In the genomic region with DNA sequence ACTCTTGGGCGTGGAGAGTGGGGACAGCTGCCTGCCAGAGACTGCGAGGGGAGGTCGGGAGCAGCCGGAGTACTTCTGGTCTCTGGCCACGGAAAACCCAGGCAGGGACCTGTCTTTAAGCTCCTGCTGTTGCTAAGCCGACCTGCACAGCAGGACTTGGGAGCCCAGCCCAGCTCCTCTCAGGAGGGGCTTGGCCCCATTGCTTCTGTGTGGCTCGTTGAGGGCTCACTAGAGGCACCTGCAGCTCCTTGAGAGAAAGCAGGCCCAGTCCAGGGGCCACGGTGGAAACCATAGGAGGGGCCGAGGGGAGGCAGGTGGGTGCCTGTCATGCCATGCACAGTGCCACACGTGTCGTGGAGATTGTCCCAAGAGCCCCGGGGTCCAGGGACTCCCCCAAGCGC, we compare ENCODE assay signal across 26 cellular contexts. TPM values are rescaled to one million over a fixed set of nuclear protein-coding genes. Genes with fewer than 3 reads are reported as not detected.
A peak's percentile ranks its signal among the peaks of the same experiment; 100 is the strongest.
DNase-seq lines count a peak whose midpoint lies in the region; ATAC-seq, FAIRE-seq and TF ChIP-seq lines count a peak whose summit lies in the region.
"Had no signal": no experiment of that assay in that cellular context is flagged by ENCODE, and none has a peak within 500 bp of the region (broad histone marks: within the 10 kb centered on the region; RNA-seq: fewer than 3 reads in every experiment).

No MANE protein-coding gene starts in this region.

- no peak overlapping the region for H2AFZ ChIP-seq in HepG2 (ENCODE audit: low read length)

- no peak overlapping the region for H3K4me2 ChIP-seq in HepG2 (ENCODE audit: low read depth, low read length)

- TF ChIP-seq CTCF in right lobe of liver (IDR thresholded peaks at IDR 0.05) (no peak), HepG2 (CRISPR knock-in tag; IDR thresholded peaks at IDR 0.05) (no peak), WERI-Rb-1 (IDR thresholded peaks at IDR 0.05; ENCODE audit: low read depth, low read length) (no peak), mucosa of descending colon (IDR thresholded peaks at IDR 0.05) (no peak)

- TF ChIP-seq EP300 in HepG2 (IDR thresholded peaks at IDR 0.05; ENCODE audit: low read depth in 2 of 2, low read length in 2 of 2) = no peak
- no peak for TF ChIP-seq EP300 in HepG2 (CRISPR knock-in tag; IDR thresholded peaks at IDR 0.05; ENCODE audit: borderline replicate concordance)

- no peaks in the 10 kb centered on the region for H3K27me3 ChIP-seq in right lobe of liver
- H3K27me3 ChIP-seq in HepG2 (ENCODE audit: control insufficient read depth in 1 of 2, insufficient read depth in 2 of 2, low read length in 2 of 2) = peaks cover 3 to 26% of the 10 kb centered on the region in 2 experiments; a peak in 4 of 5 replicates
- H3K27me3 ChIP-seq in WERI-Rb-1 (ENCODE audit: insufficient read depth, low read depth, severe bottlenecking) = no peaks in the 10 kb centered on the region
- H3K27me3 ChIP-seq: body of pancreas, tibial nerve had no signal

- no peak for ATAC-seq in right lobe of liver
- ATAC-seq in HepG2 = no peak
- ATAC-seq in mucosa of descending colon = no peak
- ATAC-seq: activated CD4-positive, CD25-positive, alpha-beta regulatory T cell treated with anti-CD3 and anti-CD28 coated beads, Interleukin-2, amount 50 U/mL, for 24 hours; body of pancreas; T-cell had no signal

- WGBS in right lobe of liver (ENCODE audit: insufficient coverage, low coverage, low lambda C conversion rate, missing lambda C conversion rate) = 100% methylated on average over 2 of the region's 13 CpGs
- 43% methylated on average over 6 of the region's 13 CpGs for WGBS in HepG2 (ENCODE audit: low lambda C conversion rate)

- no peaks in the 10 kb centered on the region for H4K20me1 ChIP-seq in HepG2 (ENCODE audit: insufficient read depth, low read length)

- H3K79me2 ChIP-seq in HepG2 (ENCODE audit: insufficient read depth, low read length) = no peaks in the 10 kb centered on the region

- H3K27ac ChIP-seq in right lobe of liver (no peak overlapping the region), HepG2 (ENCODE audit: extremely low read length, insufficient read depth, low read length) (no peak overlapping the region), WERI-Rb-1 (0 out of 2 replicates have a peak overlapping the region, but pooled peaks have one; percentile 16)
- H3K27ac ChIP-seq: body of pancreas, SJCRH30, tibial nerve had no signal

- CTCF ChIA-PET in HepG2 (lab: Yijun Ruan, JAX; ENCODE audit: low intra/inter-chr PET ratio, low total read pairs) = no interaction called here

- POLR2A ChIA-PET in HepG2 (lab: Yijun Ruan, JAX) = interaction anchor here (3.1 kb wide), 1 partner anchor 14 kb away, joined by 16 read pairs; the partner anchor contains the start of gene BBLN

- BruUV-seq in HepG2 (replicated peaks; lab: Mats Ljungman, UMichigan) = no TSS peak

- intact Hi-C loops in right lobe of liver (cut with DNase I) = no loop called here
- intact Hi-C loops in HepG2 (cut with micrococcal nuclease; ENCODE audit: unreplicated experiment) = no loop called here
- intact Hi-C loops in mucosa of descending colon (cut with DNase I, micrococcal nuclease) = no loop called here

- no peaks in the 10 kb centered on the region for H3K9me3 ChIP-seq in right lobe of liver
- H3K9me3 ChIP-seq in HepG2 (ENCODE audit: low read length) = no peaks in the 10 kb centered on the region
- H3K9me3 ChIP-seq in WERI-Rb-1 (ENCODE audit: severe bottlenecking) = no peaks in the 10 kb centered on the region
- no peaks in the 10 kb centered on the region for H3K9me3 ChIP-seq in mucosa of descending colon
- H3K9me3 ChIP-seq: body of pancreas, SJCRH30, tibial nerve had no signal

- H3K4me3 ChIP-seq in right lobe of liver (no peak overlapping the region), HepG2 (replicated peaks in 1 of 3; ENCODE audit: insufficient read depth in 1 of 3, low read depth in 2 of 3, low read length in 3 of 3) (no peak overlapping the region), WERI-Rb-1 (ENCODE audit: low read depth, low read length) (no peak overlapping the region), mucosa of descending colon (no peak overlapping the region)
- H3K4me3 ChIP-seq: body of pancreas, SJCRH30, tibial nerve had no signal

- FAIRE-seq in HepG2 (lab: Jason Lieb, UNC) = no peak
- FAIRE-seq in RCC 7860 (lab: Jason Lieb, UNC) = no peak
- FAIRE-seq: D721Med, small intestine had no signal

- TF ChIP-seq RAD21 in HepG2 (CRISPR knock-in tag; IDR thresholded peaks at IDR 0.05) = no peak

- peak in 2 of 3 donors; percentile 21 to 53 for DNase-seq in right lobe of liver
- DNase-seq in HepG2 (ENCODE audit: low spot score) = no peak
- peak; percentile 81 for DNase-seq in WERI-Rb-1
- peak in 2 of 3 donors; percentile 28 to 51 for DNase-seq in mucosa of descending colon
- no peak for DNase-seq in COLO668 (lab: John Stamatoyannopoulos, UW; ENCODE audit: unreplicated experiment)
- DNase-seq in hepatic stellate cell (ENCODE audit: low spot score) = no peak
- no peak for DNase-seq in cerebellum (ENCODE audit: low spot score)
- no peak for DNase-seq in RCC 7860 (ENCODE audit: low spot score)
- DNase-seq: ACHN; activated CD4-positive, alpha-beta T cell treated with anti-CD3 and anti-CD28 coated beads, Interleukin-2, amount 50 U/mL, for 48 hours; activated naive CD4-positive, alpha-beta T cell treated with Interleukin-2 at 50 U/mL for 16 hours; body of pancreas; C1 segment of cervical spinal cord; effector CD4-positive, alpha-beta T cell; Karpas-422; NCI-H1436; NCI-H446; nucleus accumbens; SJCRH30; small intestine; stimulated activated CD4-positive, alpha-beta T cell treated with anti-CD3 and anti-CD28 coated beads, Interleukin-1b, Interleukin-23, amount 100 ng/mL, for 48 hours; stimulated activated CD8-positive, alpha-beta memory T cell treated with anti-CD3 and anti-CD28 coated beads, Interleukin-4, amount 100 ng/mL, for 48 hours; T-cell had no signal

- H3K4me1 ChIP-seq in right lobe of liver (peaks cover 0 to 18% (median 8%) of the 10 kb centered on the region in 4 donors), HepG2 (ENCODE audit: insufficient read depth, low read length) (peaks cover 68% of the 10 kb centered on the region), mucosa of descending colon (ENCODE audit: low read depth) (peaks cover 27% of the 10 kb centered on the region)
- H3K4me1 ChIP-seq: SJCRH30 had no signal

- in situ Hi-C loops in HepG2 (cut with HindIII; ENCODE audit: extremely low pct_ligation_motif_present, low pct_unique_long_range_greater_than_20kb) = no loop called here

- H3K36me3 ChIP-seq in right lobe of liver (no peaks in the 10 kb centered on the region), HepG2 (replicated peaks in 1 of 2; ENCODE audit: control insufficient read depth in 1 of 2, insufficient read depth in 2 of 2, low read length in 2 of 2) (no peaks in the 10 kb centered on the region), WERI-Rb-1 (no peaks in the 10 kb centered on the region), mucosa of descending colon (ENCODE audit: low read depth) (no peaks in the 10 kb centered on the region)
- H3K36me3 ChIP-seq: SJCRH30, tibial nerve had no signal

- H3K9ac ChIP-seq in HepG2 (ENCODE audit: insufficient read depth, low read depth, low read length) = no peak overlapping the region

- TF ChIP-seq POLR2A in right lobe of liver (IDR thresholded peaks at IDR 0.05) (no peak), HepG2 (IDR thresholded peaks at IDR 0.05; ENCODE audit: insufficient read depth in 1 of 2, low read depth in 2 of 2, low read length in 2 of 2) (no peak)

RNA-seq across cellular contexts. Expression of gene LCN2, which starts 3.3 kb away (rescaled TPM):
- 10 to 100 TPM in 4 of 6 experiments, 1 to 10 TPM in 2; 2.7 to 81.8 (median 18.1) TPM for total RNA-seq in right lobe of liver
- total RNA-seq in HepG2 (2016; rRNA removed; fragmentation: Illumina TruSeq; extraction: Trizol) = 0.34 and 0.38 TPM in 2 replicates
- total RNA-seq in HepG2 (2016; cell fraction: cytosol; rRNA removed; fragmentation: Illumina TruSeq; extraction: Trizol; ENCODE audit: low read depth) = 0.40 TPM in 1 of 2 replicates, not detected in the other
- 0.24 TPM in 1 of 2 replicates, not detected in the other for total RNA-seq in HepG2 (2016; cell fraction: insoluble cytoplasmic fraction; rRNA removed; fragmentation: Illumina TruSeq; extraction: Trizol)
- 0.34 and 0.38 TPM in 2 replicates for total RNA-seq in HepG2 (2016; cell fraction: membrane; rRNA removed; fragmentation: Illumina TruSeq; extraction: Trizol)
- total RNA-seq in HepG2 (2016; cell fraction: nucleus; rRNA removed; fragmentation: Illumina TruSeq; extraction: Trizol) = not detected in 2 replicates
- 1.4 and 2.3 TPM in 2 replicates for polyA plus RNA-seq in HepG2 (2011; rRNA removed)
- polyA plus RNA-seq in HepG2 (2011; cell fraction: cytosol; rRNA removed) = 0.93 and 2.4 TPM in 2 replicates
- 4.4 and 6.2 TPM in 2 replicates for polyA plus RNA-seq in HepG2 (2011; cell fraction: nucleus; rRNA removed)
- polyA plus RNA-seq in HepG2 (2012) = 1.5 and 1.7 TPM in 2 replicates
- polyA plus RNA-seq in HepG2 (2016; cell fraction: cytosol; fragmentation: Illumina TruSeq; extraction: Trizol; ENCODE audit: low read depth) = 0.69 and 0.92 TPM in 2 replicates
- 0.71 and 0.76 TPM in 2 replicates for polyA plus RNA-seq in HepG2 (2016; cell fraction: insoluble cytoplasmic fraction; fragmentation: Illumina TruSeq; extraction: Trizol; ENCODE audit: low read depth)
- 0.49 and 0.63 TPM in 2 replicates for polyA plus RNA-seq in HepG2 (2016; cell fraction: membrane; fragmentation: Illumina TruSeq; extraction: Trizol; ENCODE audit: low read depth)
- 1.7 and 3.0 TPM in 2 replicates for polyA plus RNA-seq in HepG2 (2016; cell fraction: nucleus; fragmentation: Illumina TruSeq; extraction: Trizol; ENCODE audit: insufficient read depth, low read depth)
- polyA minus RNA-seq in HepG2 (2011; rRNA and poly(A)+ RNA removed; ENCODE audit: low replicate concordance) = 0.44 and 0.52 TPM in 2 replicates
- polyA minus RNA-seq in HepG2 (2011; cell fraction: cytosol; rRNA and poly(A)+ RNA removed) = 0.99 TPM in 1 of 2 replicates, not detected in the other
- polyA minus RNA-seq in HepG2 (2011; cell fraction: nucleus; rRNA and poly(A)+ RNA removed) = not detected in 2 replicates
- 100 to 1,000 TPM in 1 of 3 donors, 10 to 100 TPM in 2; 16.8 to 456 (median 20.5) TPM for total RNA-seq in mucosa of descending colon
- total RNA-seq in cerebellum = not detected
- total RNA-seq: SJCRH30, T-cell, tibial nerve had no signal

RNA-seq across cellular contexts. Expression of gene BBLN, which starts 14.1 kb away (rescaled TPM):
- total RNA-seq in right lobe of liver (100 to 1,000 TPM in 2 of 6 experiments, 10 to 100 TPM in 4; 13.5 to 192 (median 17.7) TPM), HepG2 (2016; rRNA removed; fragmentation: Illumina TruSeq; extraction: Trizol) (22.2 and 33.1 TPM in 2 replicates), mucosa of descending colon (10 to 100 TPM; 33.7 to 46.8 (median 37.6) TPM), cerebellum (24.9 TPM)
- 146 and 177 TPM in 2 replicates for total RNA-seq in HepG2 (2016; cell fraction: cytosol; rRNA removed; fragmentation: Illumina TruSeq; extraction: Trizol; ENCODE audit: low read depth)
- total RNA-seq in HepG2 (2016; cell fraction: insoluble cytoplasmic fraction; rRNA removed; fragmentation: Illumina TruSeq; extraction: Trizol) = 17.4 and 30.2 TPM in 2 replicates
- 86.9 and 114 TPM in 2 replicates for total RNA-seq in HepG2 (2016; cell fraction: membrane; rRNA removed; fragmentation: Illumina TruSeq; extraction: Trizol)
- total RNA-seq in HepG2 (2016; cell fraction: nucleus; rRNA removed; fragmentation: Illumina TruSeq; extraction: Trizol) = 11.7 and 11.9 TPM in 2 replicates
- 27.6 and 29.5 TPM in 2 replicates for polyA plus RNA-seq in HepG2 (2011; rRNA removed)
- polyA plus RNA-seq in HepG2 (2011; cell fraction: cytosol; rRNA removed) = 25.8 and 50.8 TPM in 2 replicates
- polyA plus RNA-seq in HepG2 (2011; cell fraction: nucleus; rRNA removed) = 19.2 and 22.8 TPM in 2 replicates
- 13.4 and 25.7 TPM in 2 replicates for polyA plus RNA-seq in HepG2 (2012)
- polyA plus RNA-seq in HepG2 (2016; cell fraction: cytosol; fragmentation: Illumina TruSeq; extraction: Trizol; ENCODE audit: low read depth) = 235 and 253 TPM in 2 replicates
- polyA plus RNA-seq in HepG2 (2016; cell fraction: insoluble cytoplasmic fraction; fragmentation: Illumina TruSeq; extraction: Trizol; ENCODE audit: low read depth) = 19.0 and 25.9 TPM in 2 replicates
- 124 and 129 TPM in 2 replicates for polyA plus RNA-seq in HepG2 (2016; cell fraction: membrane; fragmentation: Illumina TruSeq; extraction: Trizol; ENCODE audit: low read depth)
- 21.4 TPM in 2 replicates for polyA plus RNA-seq in HepG2 (2016; cell fraction: nucleus; fragmentation: Illumina TruSeq; extraction: Trizol; ENCODE audit: insufficient read depth, low read depth)
- 17.1 and 32.9 TPM in 2 replicates for polyA minus RNA-seq in HepG2 (2011; rRNA and poly(A)+ RNA removed; ENCODE audit: low replicate concordance)
- 13.6 and 21.6 TPM in 2 replicates for polyA minus RNA-seq in HepG2 (2011; cell fraction: cytosol; rRNA and poly(A)+ RNA removed)
- polyA minus RNA-seq in HepG2 (2011; cell fraction: nucleus; rRNA and poly(A)+ RNA removed) = 4.8 and 7.1 TPM in 2 replicates

RNA-seq across cellular contexts. Expression of gene PTGES2, which starts 18.4 kb away (rescaled TPM):
- total RNA-seq in right lobe of liver (10 to 100 TPM; 27.2 to 67.2 (median 30.5) TPM), HepG2 (2016; rRNA removed; fragmentation: Illumina TruSeq; extraction: Trizol) (68.5 and 79.8 TPM in 2 replicates), mucosa of descending colon (10 to 100 TPM; 65.3 to 99.7 (median 90.6) TPM), cerebellum (41.5 TPM)
- total RNA-seq in HepG2 (2016; cell fraction: cytosol; rRNA removed; fragmentation: Illumina TruSeq; extraction: Trizol; ENCODE audit: low read depth) = 176 and 179 TPM in 2 replicates
- 65.6 and 85.2 TPM in 2 replicates for total RNA-seq in HepG2 (2016; cell fraction: insoluble cytoplasmic fraction; rRNA removed; fragmentation: Illumina TruSeq; extraction: Trizol)
- 80.3 and 84.6 TPM in 2 replicates for total RNA-seq in HepG2 (2016; cell fraction: membrane; rRNA removed; fragmentation: Illumina TruSeq; extraction: Trizol)
- 40.6 and 44.2 TPM in 2 replicates for total RNA-seq in HepG2 (2016; cell fraction: nucleus; rRNA removed; fragmentation: Illumina TruSeq; extraction: Trizol)
- 63.7 and 67.2 TPM in 2 replicates for polyA plus RNA-seq in HepG2 (2011; rRNA removed)
- 53.6 and 85.6 TPM in 2 replicates for polyA plus RNA-seq in HepG2 (2011; cell fraction: cytosol; rRNA removed)
- polyA plus RNA-seq in HepG2 (2011; cell fraction: nucleus; rRNA removed) = 128 and 148 TPM in 2 replicates
- 39.6 and 40.6 TPM in 2 replicates for polyA plus RNA-seq in HepG2 (2012)
- 61.1 and 71.8 TPM in 2 replicates for polyA plus RNA-seq in HepG2 (2016; cell fraction: cytosol; fragmentation: Illumina TruSeq; extraction: Trizol; ENCODE audit: low read depth)
- polyA plus RNA-seq in HepG2 (2016; cell fraction: insoluble cytoplasmic fraction; fragmentation: Illumina TruSeq; extraction: Trizol; ENCODE audit: low read depth) = 67.8 and 88.5 TPM in 2 replicates
- 68.9 and 78.2 TPM in 2 replicates for polyA plus RNA-seq in HepG2 (2016; cell fraction: membrane; fragmentation: Illumina TruSeq; extraction: Trizol; ENCODE audit: low read depth)
- 101 and 105 TPM in 2 replicates for polyA plus RNA-seq in HepG2 (2016; cell fraction: nucleus; fragmentation: Illumina TruSeq; extraction: Trizol; ENCODE audit: insufficient read depth, low read depth)
- polyA minus RNA-seq in HepG2 (2011; rRNA and poly(A)+ RNA removed; ENCODE audit: low replicate concordance) = 109 and 143 TPM in 2 replicates
- 29.5 and 39.2 TPM in 2 replicates for polyA minus RNA-seq in HepG2 (2011; cell fraction: cytosol; rRNA and poly(A)+ RNA removed)
- 39.4 and 44.6 TPM in 2 replicates for polyA minus RNA-seq in HepG2 (2011; cell fraction: nucleus; rRNA and poly(A)+ RNA removed)

RNA-seq across cellular contexts. Expression of gene CIZ1, which starts 45.4 kb away (rescaled TPM):
- total RNA-seq in right lobe of liver (10 to 100 TPM; 15.9 to 33.5 (median 24.0) TPM), HepG2 (2016; rRNA removed; fragmentation: Illumina TruSeq; extraction: Trizol) (25.8 and 30.6 TPM in 2 replicates), mucosa of descending colon (100 to 1,000 TPM in 2 of 3 donors, 10 to 100 TPM in 1; 88.0 to 176 (median 105) TPM), cerebellum (30.8 TPM)
- 36.1 and 38.7 TPM in 2 replicates for total RNA-seq in HepG2 (2016; cell fraction: cytosol; rRNA removed; fragmentation: Illumina TruSeq; extraction: Trizol; ENCODE audit: low read depth)
- total RNA-seq in HepG2 (2016; cell fraction: insoluble cytoplasmic fraction; rRNA removed; fragmentation: Illumina TruSeq; extraction: Trizol) = 18.6 and 29.5 TPM in 2 replicates
- 57.5 and 63.8 TPM in 2 replicates for total RNA-seq in HepG2 (2016; cell fraction: membrane; rRNA removed; fragmentation: Illumina TruSeq; extraction: Trizol)
- 29.5 and 33.7 TPM in 2 replicates for total RNA-seq in HepG2 (2016; cell fraction: nucleus; rRNA removed; fragmentation: Illumina TruSeq; extraction: Trizol)
- 50.3 and 54.7 TPM in 2 replicates for polyA plus RNA-seq in HepG2 (2011; rRNA removed)
- 20.5 and 28.3 TPM in 2 replicates for polyA plus RNA-seq in HepG2 (2011; cell fraction: cytosol; rRNA removed)
- polyA plus RNA-seq in HepG2 (2011; cell fraction: nucleus; rRNA removed) = 114 and 121 TPM in 2 replicates
- 52.9 and 73.1 TPM in 2 replicates for polyA plus RNA-seq in HepG2 (2012)
- 70.7 and 77.7 TPM in 2 replicates for polyA plus RNA-seq in HepG2 (2016; cell fraction: cytosol; fragmentation: Illumina TruSeq; extraction: Trizol; ENCODE audit: low read depth)
- polyA plus RNA-seq in HepG2 (2016; cell fraction: insoluble cytoplasmic fraction; fragmentation: Illumina TruSeq; extraction: Trizol; ENCODE audit: low read depth) = 39.9 and 54.4 TPM in 2 replicates
- 97.4 and 105 TPM in 2 replicates for polyA plus RNA-seq in HepG2 (2016; cell fraction: membrane; fragmentation: Illumina TruSeq; extraction: Trizol; ENCODE audit: low read depth)
- polyA plus RNA-seq in HepG2 (2016; cell fraction: nucleus; fragmentation: Illumina TruSeq; extraction: Trizol; ENCODE audit: insufficient read depth, low read depth) = 115 and 119 TPM in 2 replicates
- 51.1 and 193 TPM in 2 replicates for polyA minus RNA-seq in HepG2 (2011; rRNA and poly(A)+ RNA removed; ENCODE audit: low replicate concordance)
- polyA minus RNA-seq in HepG2 (2011; cell fraction: cytosol; rRNA and poly(A)+ RNA removed) = 20.0 and 26.1 TPM in 2 replicates
- 18.0 and 23.8 TPM in 2 replicates for polyA minus RNA-seq in HepG2 (2011; cell fraction: nucleus; rRNA and poly(A)+ RNA removed)

RNA-seq across cellular contexts. Expression of gene DNM1, which starts 57.2 kb away (rescaled TPM):
- total RNA-seq in right lobe of liver (1 to 10 TPM in 4 of 6 experiments, under 1 TPM in 2; 0.43 to 3.1 (median 1.8) TPM), HepG2 (2016; rRNA removed; fragmentation: Illumina TruSeq; extraction: Trizol) (0.13 and 0.15 TPM in 2 replicates), mucosa of descending colon (10 to 100 TPM in 1 of 3 donors, 1 to 10 TPM in 2; 4.0 to 19.0 (median 6.7) TPM), cerebellum (120 TPM)
- total RNA-seq in HepG2 (2016; cell fraction: cytosol; rRNA removed; fragmentation: Illumina TruSeq; extraction: Trizol; ENCODE audit: low read depth) = 0.10 TPM in 1 of 2 replicates, not detected in the other
- total RNA-seq in HepG2 (2016; cell fraction: insoluble cytoplasmic fraction; rRNA removed; fragmentation: Illumina TruSeq; extraction: Trizol) = 0.15 TPM in 1 of 2 replicates, not detected in the other
- total RNA-seq in HepG2 (2016; cell fraction: membrane; rRNA removed; fragmentation: Illumina TruSeq; extraction: Trizol) = 0.21 TPM in 1 of 2 replicates, not detected in the other
- total RNA-seq in HepG2 (2016; cell fraction: nucleus; rRNA removed; fragmentation: Illumina TruSeq; extraction: Trizol) = 0.22 and 0.38 TPM in 2 replicates
- polyA plus RNA-seq in HepG2 (2011; rRNA removed) = 0.58 and 0.91 TPM in 2 replicates
- 0.10 and 0.23 TPM in 2 replicates for polyA plus RNA-seq in HepG2 (2011; cell fraction: cytosol; rRNA removed)
- polyA plus RNA-seq in HepG2 (2011; cell fraction: nucleus; rRNA removed) = 5.5 and 6.4 TPM in 2 replicates
- polyA plus RNA-seq in HepG2 (2012) = 1.1 and 1.8 TPM in 2 replicates
- 0.06 and 2.2 TPM in 2 replicates for polyA plus RNA-seq in HepG2 (2016; cell fraction: cytosol; fragmentation: Illumina TruSeq; extraction: Trizol; ENCODE audit: low read depth)
- polyA plus RNA-seq in HepG2 (2016; cell fraction: insoluble cytoplasmic fraction; fragmentation: Illumina TruSeq; extraction: Trizol; ENCODE audit: low read depth) = 0.17 and 0.45 TPM in 2 replicates
- polyA plus RNA-seq in HepG2 (2016; cell fraction: membrane; fragmentation: Illumina TruSeq; extraction: Trizol; ENCODE audit: low read depth) = 0.13 TPM in 1 of 2 replicates, not detected in the other
- 0.47 and 1.9 TPM in 2 replicates for polyA plus RNA-seq in HepG2 (2016; cell fraction: nucleus; fragmentation: Illumina TruSeq; extraction: Trizol; ENCODE audit: insufficient read depth, low read depth)
- 2.0 and 4.0 TPM in 2 replicates for polyA minus RNA-seq in HepG2 (2011; rRNA and poly(A)+ RNA removed; ENCODE audit: low replicate concordance)
- polyA minus RNA-seq in HepG2 (2011; cell fraction: cytosol; rRNA and poly(A)+ RNA removed) = 0.69 TPM in 1 of 2 replicates, not detected in the other
- polyA minus RNA-seq in HepG2 (2011; cell fraction: nucleus; rRNA and poly(A)+ RNA removed) = 5.0 and 6.2 TPM in 2 replicates

Comparison
In these comparisons a context has a peak if more than half of its experiments do, and no peak if none do; other contexts are left out.
1. DNase-seq: peak in right lobe of liver (2 of 3), WERI-Rb-1 (single experiment) and mucosa of descending colon (2 of 3); none in HepG2 (single experiment), COLO668 (single experiment), hepatic stellate cell (single experiment), cerebellum (single experiment) and RCC 7860 (single experiment).